Comparison of ENCODE assay signal across 7 cellular contexts in genomic region chr4:140756292-140757219, GRCh38. TPM values are rescaled to one million over a fixed set of nuclear protein-coding genes. Genes with fewer than 3 reads are reported as not detected.
DNase-seq lines count a peak whose midpoint lies in the region; ATAC-seq and TF ChIP-seq lines count a peak whose summit lies in the region.

Gene TBC1D9, minus strand, starts transcription at chr4:140756385. Its CDS starts 340 bp downstream, at chr4:140756045.

- H3K4me2 ChIP-seq in OCI-LY7 (ENCODE audit: low read length), result peak within 1 kb of the TSS; percentile 86

- CTCF ChIA-PET in OCI-LY7 (lab: Charles Lee; ENCODE audit: unreplicated experiment), result interaction anchor here (0.9 to 1.4 kb wide), 6 partner anchors 9 to 36 kb away, joined by 3 to 13 read pairs (median 4); no protein-coding TSS in a partner anchor

- in situ Hi-C loops in T47D (cut with HindIII; ENCODE audit: low pct_unique_long_range_greater_than_20kb, low sequenced_read_pairs), result no loop called here

- no peaks in the 10 kb centered on the region for H4K20me1 ChIP-seq in OCI-LY7 (ENCODE audit: insufficient read depth, low read length)

- TF ChIP-seq CTCF in OCI-LY7 (conservative IDR thresholded peaks at IDR 0.05; ENCODE audit: low read length) (peak; percentile 33), prostate gland (IDR thresholded peaks at IDR 0.05) (peak in 3 of 4 experiments; percentile 21 to 33 (median 29))

- peaks cover 6% of the 10 kb centered on the region; the same call in 1 of the 2 replicates for H3K9me3 ChIP-seq in OCI-LY7 (ENCODE audit: low read length)
- no peaks in the 10 kb centered on the region for H3K9me3 ChIP-seq in prostate gland

- H3K4me1 ChIP-seq in OCI-LY7 (ENCODE audit: insufficient read depth, low read length, poor library complexity, severe bottlenecking) (peaks cover 30% of the 10 kb centered on the region), prostate gland (replicated peaks) (no peaks in the 10 kb centered on the region)

- H3K4me3 ChIP-seq in OCI-LY7 (ENCODE audit: low read depth, low read length, poor library complexity, severe bottlenecking) (peak within 1 kb of the TSS; percentile 73), prostate gland (peak within 1 kb of the TSS; percentile 69 to 87)

- no peaks in the 10 kb centered on the region for H3K27me3 ChIP-seq in prostate gland (replicated peaks; ENCODE audit: insufficient read depth)

- POLR2A ChIA-PET in OCI-LY7 (lab: Charles Lee), result interaction anchor here (0.6 to 1.6 kb wide), 32 partner anchors 9 to 1339 kb away, joined by 3 to 12 read pairs (median 3); no protein-coding TSS in a partner anchor

- H3K9me2 ChIP-seq in OCI-LY7 (ENCODE audit: insufficient read depth, low read length), result no peaks in the 10 kb centered on the region

- peak; percentile 67 for TF ChIP-seq POLR2A in prostate gland (IDR thresholded peaks at IDR 0.05)

- peak; percentile 46 for ATAC-seq in GM21786 (IDR thresholded peaks at IDR 0.05; ENCODE audit: unreplicated experiment)

- intact Hi-C loops in OCI-LY7 (cut with micrococcal nuclease; ENCODE audit: unreplicated experiment), result loop anchor here (2.0 to 10.0 kb wide), 5 partner anchors 36 to 1202 kb away; partner anchors contain the start of gene SETD7
- intact Hi-C loops in prostate gland (cut with DNase I), result loop anchor here (5.0 kb wide), 1 partner anchor 114 kb away; no protein-coding TSS in a partner anchor

- TF ChIP-seq EP300 in Ishikawa (IDR thresholded peaks at IDR 0.05; ENCODE audit: borderline replicate concordance), result 0 out of 2 replicates have a peak, but pooled peaks have one; percentile 14

- TF ChIP-seq RAD21 in Ishikawa (IDR thresholded peaks at IDR 0.05; ENCODE audit: low read depth), result no peak; the same call in 1 of the 2 replicates

- no TSS peak for BruUV-seq in OCI-LY7 (replicated peaks; lab: Mats Ljungman, UMichigan)

- no peaks in the 10 kb centered on the region; the same call in 1 of the 2 replicates for H3K36me3 ChIP-seq in OCI-LY7 (ENCODE audit: insufficient read depth, low read length)
- H3K36me3 ChIP-seq in prostate gland, result no peaks in the 10 kb centered on the region

- DNase-seq in GM04504 (ENCODE audit: low read depth), result peak; percentile 59
- peak; percentile 75 for DNase-seq in OCI-LY7 (ENCODE audit: low spot score)
- peak; percentile 34 to 91 for DNase-seq in T47D (ENCODE audit: low read depth in 1 of 2, low spot score in 1 of 2)
- DNase-seq in iPS DF 19.7 (ENCODE audit: low read depth, low spot score), result peak; percentile 88
- peak; percentile 67 for DNase-seq in prostate gland (ENCODE audit: low spot score)

- H3K79me2 ChIP-seq in OCI-LY7 (ENCODE audit: insufficient read depth, low read depth, low read length), result no peaks in the 10 kb centered on the region

- 1% methylated on average over 79 of the region's 79 CpGs for WGBS in prostate gland

- peak within 1 kb of the TSS; percentile 94 for H2AFZ ChIP-seq in OCI-LY7 (ENCODE audit: low read length)

- H3K27ac ChIP-seq in OCI-LY7 (ENCODE audit: low read depth, low read length, poor library complexity, severe bottlenecking), result no peak within 1 kb of the TSS
- peak within 1 kb of the TSS; percentile 97 to 99 for H3K27ac ChIP-seq in prostate gland

TF ChIP-seq in Ishikawa, 13 proteins besides CTCF, POLR2A, EP300 and RAD21:
- TF ChIP-seq FOXM1 (IDR thresholded peaks at IDR 0.05; ENCODE audit: borderline replicate concordance, low read depth) (peak; percentile 43; the same call in 1 of the 2 replicates), TAF1 (IDR thresholded peaks at IDR 0.05; ENCODE audit: low read depth) (peak; percentile 59), EGR1 (IDR thresholded peaks at IDR 0.05) (peak; percentile 79), YY1 (IDR thresholded peaks at IDR 0.05; ENCODE audit: low read depth) (no peak; the same call in none of the 2 replicates), MAX (IDR thresholded peaks at IDR 0.05) (peak; percentile 79), NFIC (IDR thresholded peaks at IDR 0.05) (peak; percentile 79), ZBTB7A (IDR thresholded peaks at IDR 0.05; ENCODE audit: low read depth) (no peak), REST (IDR thresholded peaks at IDR 0.05; ENCODE audit: low read depth) (no peak), TCF12 (IDR thresholded peaks at IDR 0.05; ENCODE audit: low read depth) (no peak; the same call in none of the 2 replicates), USF1 (IDR thresholded peaks at IDR 0.05) (peak; percentile 43; the same call in 1 of the 2 replicates), CEBPB (IDR thresholded peaks at IDR 0.05) (peak; percentile 66; the same call in 1 of the 2 replicates), TEAD4 (IDR thresholded peaks at IDR 0.05) (peak; percentile 66), CREB1 (IDR thresholded peaks at IDR 0.05; ENCODE audit: low read depth) (no peak; the same call in 1 of the 2 replicates)

RNA-seq across cellular contexts. Expression of gene TBC1D9, which starts in this region (rescaled TPM):
- 1.0 and 1.6 TPM in 2 replicates for total RNA-seq in OCI-LY7 (2014; rRNA removed; shearing (Covaris generic))
- total RNA-seq in OCI-LY7 (2022) (10.4 and 13.0 TPM in 2 replicates), prostate gland (10 to 100 TPM; 28.6 to 34.2 TPM)
